ENCODE assay signal across 20 cellular contexts in the genomic region with DNA sequence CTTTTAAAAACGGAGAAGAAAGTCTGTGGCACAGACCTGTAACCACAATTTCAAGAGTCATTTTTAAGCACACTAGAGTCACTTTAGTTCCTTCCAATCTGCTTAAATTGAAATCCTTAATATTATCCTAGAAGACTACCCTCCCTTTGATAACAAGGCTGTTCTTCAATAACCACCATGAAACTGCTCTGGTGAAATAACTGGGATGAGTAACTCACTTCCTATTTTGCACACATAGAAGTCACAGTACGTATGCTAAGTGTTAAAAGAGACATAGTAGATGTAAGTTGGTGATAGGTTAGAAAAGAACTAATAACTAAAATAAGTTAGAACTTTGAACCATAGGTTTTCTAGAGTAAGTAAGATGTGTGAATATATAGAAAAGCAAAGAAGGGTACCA.
"Had no signal": no experiment of that assay in that cellular context is flagged by ENCODE, and none has a peak within 500 bp of the region (broad histone marks: within the 10 kb centered on the region; RNA-seq: fewer than 3 reads in every experiment).

No MANE protein-coding gene starts in this region.

- H3K4me3 ChIP-seq: body of pancreas, esophagus squamous epithelium, right lobe of liver, testis, uterus had no signal

- DNase-seq: activated CD4-positive, alpha-beta T cell treated with anti-CD3 and anti-CD28 coated beads for 48 hours; activated CD4-positive, alpha-beta T cell treated with anti-CD3 and anti-CD28 coated beads, Interleukin-2, amount 50 U/mL, for 48 hours; activated CD8-positive, alpha-beta memory T cell treated with anti-CD3 and anti-CD28 coated beads for 24 hours; activated effector memory CD4-positive, alpha-beta T cell treated with Interleukin-2 at 50 U/mL for 16 hours; activated naive CD4-positive, alpha-beta T cell treated with Interleukin-2 at 50 U/mL for 16 hours; anterior cingulate cortex; body of pancreas; effector CD8-positive, alpha-beta T cell; esophagus squamous epithelium; islet precursor cell; mammary epithelial cell; naive B cell; nephron progenitor cell; right lobe of liver; stimulated activated CD4-positive, alpha-beta T cell treated with anti-CD3 and anti-CD28 coated beads, Interleukin-2, amount 100 ng/mL, for 48 hours; stimulated activated naive CD8-positive, alpha-beta T cell treated with anti-CD3 and anti-CD28 coated beads, Interleukin-15, Interleukin-2, amounts not matched to agents 100 U/mL and 50 U/mL, for 24 hours; testis; trophoblast cell; uterus; WERI-Rb-1 had no signal
